1 cellular context compared by ENCODE assay signal in the genomic region with DNA sequence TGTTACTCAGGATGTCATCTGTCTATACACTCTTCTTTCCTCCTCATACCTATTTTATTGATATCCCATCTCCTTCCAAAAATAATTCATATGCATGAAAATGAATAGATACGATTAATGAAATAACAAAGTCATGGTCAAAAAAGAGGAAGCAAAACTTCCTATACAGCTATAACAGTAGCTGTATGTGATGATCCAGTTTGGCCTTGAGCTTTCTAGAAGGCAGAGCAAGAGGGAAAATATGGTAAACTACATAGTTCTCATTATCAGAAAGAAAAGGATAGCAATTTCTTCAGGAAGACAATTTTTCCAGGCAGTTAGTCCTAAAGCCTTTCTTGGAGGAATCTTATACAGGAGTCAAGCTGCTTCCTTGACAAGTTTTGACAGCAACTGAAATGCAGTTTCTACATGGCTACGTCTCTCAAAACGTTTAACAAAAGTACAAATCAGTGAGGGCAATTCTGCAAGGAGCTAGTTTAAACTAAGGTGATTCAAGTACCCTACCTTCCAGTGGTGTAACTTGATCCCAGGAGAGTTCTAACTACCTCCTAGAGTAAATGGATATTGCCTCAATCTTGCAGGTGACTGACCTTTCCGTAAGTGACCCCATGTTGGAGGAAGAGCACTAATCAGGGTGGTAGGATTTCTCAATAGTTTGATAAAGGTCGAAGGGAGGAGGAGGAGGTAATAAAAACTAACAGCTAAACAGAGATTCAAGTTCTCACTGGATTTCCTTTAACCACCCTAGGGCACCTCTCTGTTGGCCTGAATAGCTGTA.
TF ChIP-seq lines count a peak whose summit lies in the region.

No MANE protein-coding gene starts in this region.

TF ChIP-seq in GM12878, 131 proteins besides CTCF, POLR2A, EP300 and RAD21:
- TF ChIP-seq, protein P1, sequence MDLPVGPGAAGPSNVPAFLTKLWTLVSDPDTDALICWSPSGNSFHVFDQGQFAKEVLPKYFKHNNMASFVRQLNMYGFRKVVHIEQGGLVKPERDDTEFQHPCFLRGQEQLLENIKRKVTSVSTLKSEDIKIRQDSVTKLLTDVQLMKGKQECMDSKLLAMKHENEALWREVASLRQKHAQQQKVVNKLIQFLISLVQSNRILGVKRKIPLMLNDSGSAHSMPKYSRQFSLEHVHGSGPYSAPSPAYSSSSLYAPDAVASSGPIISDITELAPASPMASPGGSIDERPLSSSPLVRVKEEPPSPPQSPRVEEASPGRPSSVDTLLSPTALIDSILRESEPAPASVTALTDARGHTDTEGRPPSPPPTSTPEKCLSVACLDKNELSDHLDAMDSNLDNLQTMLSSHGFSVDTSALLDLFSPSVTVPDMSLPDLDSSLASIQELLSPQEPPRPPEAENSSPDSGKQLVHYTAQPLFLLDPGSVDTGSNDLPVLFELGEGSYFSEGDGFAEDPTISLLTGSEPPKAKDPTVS (IDR thresholded peaks at IDR 0.05; ENCODE audit: low read depth, low read length): peak; percentile 84; the same call in 1 of the 2 replicates
- TF ChIP-seq, protein P2, sequence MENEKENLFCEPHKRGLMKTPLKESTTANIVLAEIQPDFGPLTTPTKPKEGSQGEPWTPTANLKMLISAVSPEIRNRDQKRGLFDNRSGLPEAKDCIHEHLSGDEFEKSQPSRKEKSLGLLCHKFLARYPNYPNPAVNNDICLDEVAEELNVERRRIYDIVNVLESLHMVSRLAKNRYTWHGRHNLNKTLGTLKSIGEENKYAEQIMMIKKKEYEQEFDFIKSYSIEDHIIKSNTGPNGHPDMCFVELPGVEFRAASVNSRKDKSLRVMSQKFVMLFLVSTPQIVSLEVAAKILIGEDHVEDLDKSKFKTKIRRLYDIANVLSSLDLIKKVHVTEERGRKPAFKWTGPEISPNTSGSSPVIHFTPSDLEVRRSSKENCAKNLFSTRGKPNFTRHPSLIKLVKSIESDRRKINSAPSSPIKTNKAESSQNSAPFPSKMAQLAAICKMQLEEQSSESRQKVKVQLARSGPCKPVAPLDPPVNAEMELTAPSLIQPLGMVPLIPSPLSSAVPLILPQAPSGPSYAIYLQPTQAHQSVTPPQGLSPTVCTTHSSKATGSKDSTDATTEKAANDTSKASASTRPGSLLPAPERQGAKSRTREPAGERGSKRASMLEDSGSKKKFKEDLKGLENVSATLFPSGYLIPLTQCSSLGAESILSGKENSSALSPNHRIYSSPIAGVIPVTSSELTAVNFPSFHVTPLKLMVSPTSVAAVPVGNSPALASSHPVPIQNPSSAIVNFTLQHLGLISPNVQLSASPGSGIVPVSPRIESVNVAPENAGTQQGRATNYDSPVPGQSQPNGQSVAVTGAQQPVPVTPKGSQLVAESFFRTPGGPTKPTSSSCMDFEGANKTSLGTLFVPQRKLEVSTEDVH (IDR thresholded peaks at IDR 0.05; ENCODE audit: low read depth, partially characterized antibody): peak; percentile 45
- TF ChIP-seq ASH2L (IDR thresholded peaks at IDR 0.05; ENCODE audit: borderline replicate concordance, low read depth) (no peak), SPI1 (IDR thresholded peaks at IDR 0.05; ENCODE audit: borderline replicate concordance, insufficient read depth, low read depth, low read length) (0 out of 2 replicates have a peak, but pooled peaks have one; percentile 9), ZNF274 (IDR thresholded peaks at IDR 0.05; ENCODE audit: insufficient read depth, insufficient read length) (no peak), TAF1 (IDR thresholded peaks at IDR 0.05; ENCODE audit: borderline replicate concordance, low read depth, low read length) (no peak), EED (IDR thresholded peaks at IDR 0.05; ENCODE audit: low read depth) (no peak), ZNF207 (IDR thresholded peaks at IDR 0.05; ENCODE audit: borderline replicate concordance) (no peak), FOS (IDR thresholded peaks at IDR 0.05; ENCODE audit: borderline replicate concordance, extremely low read depth, insufficient read length) (no peak), MEF2A (IDR thresholded peaks at IDR 0.05; ENCODE audit: insufficient read depth, low read depth, low read length) (no peak), NR2F1 (conservative IDR thresholded peaks at IDR 0.05) (no peak), HDAC6 (IDR thresholded peaks at IDR 0.05; ENCODE audit: unreplicated experiment) (no peak), ZNF384 (IDR thresholded peaks at IDR 0.05; ENCODE audit: borderline replicate concordance, low read depth, low read length) (no peak)
- TF ChIP-seq, protein P3, sequence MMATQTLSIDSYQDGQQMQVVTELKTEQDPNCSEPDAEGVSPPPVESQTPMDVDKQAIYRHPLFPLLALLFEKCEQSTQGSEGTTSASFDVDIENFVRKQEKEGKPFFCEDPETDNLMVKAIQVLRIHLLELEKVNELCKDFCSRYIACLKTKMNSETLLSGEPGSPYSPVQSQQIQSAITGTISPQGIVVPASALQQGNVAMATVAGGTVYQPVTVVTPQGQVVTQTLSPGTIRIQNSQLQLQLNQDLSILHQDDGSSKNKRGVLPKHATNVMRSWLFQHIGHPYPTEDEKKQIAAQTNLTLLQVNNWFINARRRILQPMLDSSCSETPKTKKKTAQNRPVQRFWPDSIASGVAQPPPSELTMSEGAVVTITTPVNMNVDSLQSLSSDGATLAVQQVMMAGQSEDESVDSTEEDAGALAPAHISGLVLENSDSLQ (IDR thresholded peaks at IDR 0.05): no peak
- TF ChIP-seq, protein P4, sequence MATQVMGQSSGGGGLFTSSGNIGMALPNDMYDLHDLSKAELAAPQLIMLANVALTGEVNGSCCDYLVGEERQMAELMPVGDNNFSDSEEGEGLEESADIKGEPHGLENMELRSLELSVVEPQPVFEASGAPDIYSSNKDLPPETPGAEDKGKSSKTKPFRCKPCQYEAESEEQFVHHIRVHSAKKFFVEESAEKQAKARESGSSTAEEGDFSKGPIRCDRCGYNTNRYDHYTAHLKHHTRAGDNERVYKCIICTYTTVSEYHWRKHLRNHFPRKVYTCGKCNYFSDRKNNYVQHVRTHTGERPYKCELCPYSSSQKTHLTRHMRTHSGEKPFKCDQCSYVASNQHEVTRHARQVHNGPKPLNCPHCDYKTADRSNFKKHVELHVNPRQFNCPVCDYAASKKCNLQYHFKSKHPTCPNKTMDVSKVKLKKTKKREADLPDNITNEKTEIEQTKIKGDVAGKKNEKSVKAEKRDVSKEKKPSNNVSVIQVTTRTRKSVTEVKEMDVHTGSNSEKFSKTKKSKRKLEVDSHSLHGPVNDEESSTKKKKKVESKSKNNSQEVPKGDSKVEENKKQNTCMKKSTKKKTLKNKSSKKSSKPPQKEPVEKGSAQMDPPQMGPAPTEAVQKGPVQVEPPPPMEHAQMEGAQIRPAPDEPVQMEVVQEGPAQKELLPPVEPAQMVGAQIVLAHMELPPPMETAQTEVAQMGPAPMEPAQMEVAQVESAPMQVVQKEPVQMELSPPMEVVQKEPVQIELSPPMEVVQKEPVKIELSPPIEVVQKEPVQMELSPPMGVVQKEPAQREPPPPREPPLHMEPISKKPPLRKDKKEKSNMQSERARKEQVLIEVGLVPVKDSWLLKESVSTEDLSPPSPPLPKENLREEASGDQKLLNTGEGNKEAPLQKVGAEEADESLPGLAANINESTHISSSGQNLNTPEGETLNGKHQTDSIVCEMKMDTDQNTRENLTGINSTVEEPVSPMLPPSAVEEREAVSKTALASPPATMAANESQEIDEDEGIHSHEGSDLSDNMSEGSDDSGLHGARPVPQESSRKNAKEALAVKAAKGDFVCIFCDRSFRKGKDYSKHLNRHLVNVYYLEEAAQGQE (IDR thresholded peaks at IDR 0.05; ENCODE audit: low read depth, low read length): no peak
- TF ChIP-seq, protein P5, sequence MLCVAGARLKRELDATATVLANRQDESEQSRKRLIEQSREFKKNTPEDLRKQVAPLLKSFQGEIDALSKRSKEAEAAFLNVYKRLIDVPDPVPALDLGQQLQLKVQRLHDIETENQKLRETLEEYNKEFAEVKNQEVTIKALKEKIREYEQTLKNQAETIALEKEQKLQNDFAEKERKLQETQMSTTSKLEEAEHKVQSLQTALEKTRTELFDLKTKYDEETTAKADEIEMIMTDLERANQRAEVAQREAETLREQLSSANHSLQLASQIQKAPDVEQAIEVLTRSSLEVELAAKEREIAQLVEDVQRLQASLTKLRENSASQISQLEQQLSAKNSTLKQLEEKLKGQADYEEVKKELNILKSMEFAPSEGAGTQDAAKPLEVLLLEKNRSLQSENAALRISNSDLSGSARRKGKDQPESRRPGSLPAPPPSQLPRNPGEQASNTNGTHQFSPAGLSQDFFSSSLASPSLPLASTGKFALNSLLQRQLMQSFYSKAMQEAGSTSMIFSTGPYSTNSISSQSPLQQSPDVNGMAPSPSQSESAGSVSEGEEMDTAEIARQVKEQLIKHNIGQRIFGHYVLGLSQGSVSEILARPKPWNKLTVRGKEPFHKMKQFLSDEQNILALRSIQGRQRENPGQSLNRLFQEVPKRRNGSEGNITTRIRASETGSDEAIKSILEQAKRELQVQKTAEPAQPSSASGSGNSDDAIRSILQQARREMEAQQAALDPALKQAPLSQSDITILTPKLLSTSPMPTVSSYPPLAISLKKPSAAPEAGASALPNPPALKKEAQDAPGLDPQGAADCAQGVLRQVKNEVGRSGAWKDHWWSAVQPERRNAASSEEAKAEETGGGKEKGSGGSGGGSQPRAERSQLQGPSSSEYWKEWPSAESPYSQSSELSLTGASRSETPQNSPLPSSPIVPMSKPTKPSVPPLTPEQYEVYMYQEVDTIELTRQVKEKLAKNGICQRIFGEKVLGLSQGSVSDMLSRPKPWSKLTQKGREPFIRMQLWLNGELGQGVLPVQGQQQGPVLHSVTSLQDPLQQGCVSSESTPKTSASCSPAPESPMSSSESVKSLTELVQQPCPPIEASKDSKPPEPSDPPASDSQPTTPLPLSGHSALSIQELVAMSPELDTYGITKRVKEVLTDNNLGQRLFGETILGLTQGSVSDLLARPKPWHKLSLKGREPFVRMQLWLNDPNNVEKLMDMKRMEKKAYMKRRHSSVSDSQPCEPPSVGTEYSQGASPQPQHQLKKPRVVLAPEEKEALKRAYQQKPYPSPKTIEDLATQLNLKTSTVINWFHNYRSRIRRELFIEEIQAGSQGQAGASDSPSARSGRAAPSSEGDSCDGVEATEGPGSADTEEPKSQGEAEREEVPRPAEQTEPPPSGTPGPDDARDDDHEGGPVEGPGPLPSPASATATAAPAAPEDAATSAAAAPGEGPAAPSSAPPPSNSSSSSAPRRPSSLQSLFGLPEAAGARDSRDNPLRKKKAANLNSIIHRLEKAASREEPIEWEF (IDR thresholded peaks at IDR 0.05; ENCODE audit: insufficient replicate concordance, low read depth, low read length): no peak
